ENCODE assay signal across 9 cellular contexts in the genomic region with DNA sequence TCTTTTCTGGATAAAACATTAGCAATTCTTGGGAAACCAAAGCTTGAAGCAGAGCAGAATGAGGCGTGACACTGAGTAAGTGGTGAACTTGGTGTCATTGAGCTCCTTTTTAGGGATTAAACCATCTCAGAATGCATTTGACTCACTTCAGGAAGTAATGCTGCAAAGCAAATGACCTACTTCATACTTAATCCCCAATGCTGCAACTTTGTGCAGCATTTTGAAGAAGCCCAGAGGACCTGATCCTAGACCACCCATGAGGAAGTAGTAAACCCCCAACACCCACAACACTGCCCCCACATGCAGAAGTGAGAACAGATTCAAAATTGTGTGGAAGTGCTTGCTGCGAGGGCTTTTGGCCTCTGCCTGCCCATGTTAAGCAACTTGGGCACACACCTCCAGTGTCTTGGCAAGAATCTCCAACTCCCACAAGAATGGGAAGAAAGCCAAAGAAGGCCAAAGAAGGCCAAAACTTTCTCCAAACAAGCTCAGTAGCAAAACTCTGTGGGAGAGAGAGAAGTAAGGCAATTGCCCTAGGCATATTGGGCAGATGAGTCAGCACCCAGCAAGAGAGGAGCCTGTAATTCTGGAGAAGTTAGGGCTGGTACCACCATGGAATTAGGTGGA.
DNase-seq lines count a peak whose midpoint lies in the region; ATAC-seq and TF ChIP-seq lines count a peak whose summit lies in the region.
"Had no signal": no experiment of that assay in that cellular context is flagged by ENCODE, and none has a peak within 500 bp of the region (broad histone marks: within the 10 kb centered on the region; RNA-seq: fewer than 3 reads in every experiment).

No MANE protein-coding gene starts in this region.

- H3K36me3 Mint-ChIP-seq in activated T-helper 2 cell treated with anti-CD3 and anti-CD28 coated beads, Interferon-gamma antibody, Interleukin-2, Interleukin-4, amounts not matched to agents 10 μg/mL and 5 μg/mL and 100 μg/mL, durations not matched to agents 14 hours and 24 hours and 36 hours (ENCODE audit: low read depth): no peaks in the 10 kb centered on the region

- H3K9me3 Mint-ChIP-seq in activated T-helper 2 cell treated with anti-CD3 and anti-CD28 coated beads, Interferon-gamma antibody, Interleukin-2, Interleukin-4, amounts not matched to agents 10 μg/mL and 5 μg/mL and 100 μg/mL, durations not matched to agents 14 hours and 24 hours and 36 hours: no peaks in the 10 kb centered on the region

- H3K4me3 ChIP-seq in AG10803 (ENCODE audit: low read length): no peak overlapping the region
- H3K4me3 ChIP-seq in brain microvascular endothelial cell (ENCODE audit: low read depth, low read length): no peak overlapping the region
- H3K4me3 ChIP-seq: right lobe of liver had no signal

- H3K27ac Mint-ChIP-seq in activated T-helper 2 cell treated with anti-CD3 and anti-CD28 coated beads, Interferon-gamma antibody, Interleukin-2, Interleukin-4, amounts not matched to agents 10 μg/mL and 5 μg/mL and 100 μg/mL, durations not matched to agents 14 hours and 24 hours and 36 hours: no peak overlapping the region

- H3K27me3 ChIP-seq in brain microvascular endothelial cell (replicated peaks): no peaks in the 10 kb centered on the region
- H3K27me3 ChIP-seq: right lobe of liver had no signal

- ATAC-seq in left lobe of liver (no peak), GM21786 (IDR thresholded peaks at IDR 0.05; ENCODE audit: unreplicated experiment) (no peak)

- no peak overlapping the region for H3K4me3 Mint-ChIP-seq in activated T-helper 2 cell treated with anti-CD3 and anti-CD28 coated beads, Interferon-gamma antibody, Interleukin-2, Interleukin-4, amounts not matched to agents 10 μg/mL and 5 μg/mL and 100 μg/mL, durations not matched to agents 14 hours and 24 hours and 36 hours (ENCODE audit: low read depth)

- H3K36me3 ChIP-seq in brain microvascular endothelial cell (replicated peaks): no peaks in the 10 kb centered on the region
- H3K36me3 ChIP-seq: right lobe of liver had no signal

- no peak overlapping the region for H3K27ac ChIP-seq in brain microvascular endothelial cell
- H3K27ac ChIP-seq: right lobe of liver had no signal

- in situ Hi-C loops in brain microvascular endothelial cell (cut with HindIII; ENCODE audit: low pct_ligation_motif_present, low sequenced_read_pairs): no loop called here

- peaks cover 14% of the 10 kb centered on the region for H3K4me1 Mint-ChIP-seq in activated T-helper 2 cell treated with anti-CD3 and anti-CD28 coated beads, Interferon-gamma antibody, Interleukin-2, Interleukin-4, amounts not matched to agents 10 μg/mL and 5 μg/mL and 100 μg/mL, durations not matched to agents 14 hours and 24 hours and 36 hours (ENCODE audit: low read depth)

- H3K27me3 Mint-ChIP-seq in activated T-helper 2 cell treated with anti-CD3 and anti-CD28 coated beads, Interferon-gamma antibody, Interleukin-2, Interleukin-4, amounts not matched to agents 10 μg/mL and 5 μg/mL and 100 μg/mL, durations not matched to agents 14 hours and 24 hours and 36 hours (ENCODE audit: low read depth): peaks cover 39% of the 10 kb centered on the region

- TF ChIP-seq CTCF in AG10803 (conservative IDR thresholded peaks at IDR 0.05; ENCODE audit: low read length) (no peak), brain microvascular endothelial cell (IDR thresholded peaks at IDR 0.05; ENCODE audit: low read depth, low read length, missing control alignments) (no peak)

- intact Hi-C loops in activated T-helper 2 cell treated with anti-CD3 and anti-CD28 coated beads, Interferon-gamma antibody, Interleukin-2, Interleukin-4, amounts not matched to agents 10 μg/mL and 5 μg/mL and 100 μg/mL, durations not matched to agents 14 hours and 24 hours and 36 hours (cut with micrococcal nuclease): loop anchor here (2.0 to 10.0 kb wide), 3 partner anchors 155 to 431 kb away; no protein-coding TSS in a partner anchor

- DNase-seq in AG10803 (ENCODE audit: low read depth) (peak; percentile 88), HPDE6-E6E7 (ENCODE audit: extremely low spot score) (peak; percentile 67), brain microvascular endothelial cell (peak; percentile 39), mucosa of gallbladder (ENCODE audit: low spot score) (peak; percentile 63), left lobe of liver (ENCODE audit: low spot score) (no peak)
- DNase-seq in activated T-helper 2 cell treated with anti-CD3 and anti-CD28 coated beads, Interferon-gamma antibody, Interleukin-2, Interleukin-4, amounts not matched to agents 10 μg/mL and 5 μg/mL and 100 μg/mL, durations not matched to agents 14 hours and 24 hours and 36 hours (ENCODE audit: low spot score): no peak
- no peak for DNase-seq in activated effector memory CD4-positive, alpha-beta T cell treated with anti-CD3 and anti-CD28 coated beads, Interleukin-2, amount 50 U/mL, for 16 hours
- DNase-seq: right lobe of liver had no signal

Comparison
In these comparisons a context has a peak if more than half of its experiments do, and no peak if none do; other contexts are left out.
1. DNase-seq: peak in AG10803 (single experiment), HPDE6-E6E7 (single experiment), brain microvascular endothelial cell (single experiment) and mucosa of gallbladder (single experiment); none in left lobe of liver (single experiment), activated T-helper 2 cell treated with anti-CD3 and anti-CD28 coated beads, Interferon-gamma antibody, Interleukin-2, Interleukin-4, amounts not matched to agents 10 μg/mL and 5 μg/mL and 100 μg/mL, durations not matched to agents 14 hours and 24 hours and 36 hours (single experiment) and activated effector memory CD4-positive, alpha-beta T cell treated with anti-CD3 and anti-CD28 coated beads, Interleukin-2, amount 50 U/mL, for 16 hours (single experiment).